1 cellular context compared by ENCODE assay signal in the genomic region with DNA sequence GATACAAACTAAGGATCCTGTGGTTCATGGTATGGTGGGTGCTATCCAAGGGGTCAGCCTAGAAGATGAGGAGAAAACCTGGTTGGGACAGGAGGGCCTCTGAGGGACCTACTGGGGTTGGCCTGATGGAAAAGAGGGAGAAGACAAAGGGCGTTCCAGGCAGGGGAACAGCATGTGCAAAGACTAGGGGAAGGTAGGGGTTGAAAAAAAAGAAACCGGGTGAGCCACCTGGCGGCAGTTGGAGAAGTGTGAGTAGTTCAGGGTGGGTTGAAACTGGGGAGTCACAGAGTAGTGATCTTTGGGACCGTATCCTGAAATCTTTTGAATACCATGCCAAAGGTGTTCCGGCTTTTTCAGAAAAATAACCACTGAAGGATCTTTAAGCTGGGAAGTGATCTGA.
TF ChIP-seq lines count a peak whose summit lies in the region.

No MANE protein-coding gene starts in this region.

TF ChIP-seq in GM12878, 131 proteins besides CTCF, POLR2A, EP300 and RAD21 (continued from another document):
- TF ChIP-seq, protein P1, sequence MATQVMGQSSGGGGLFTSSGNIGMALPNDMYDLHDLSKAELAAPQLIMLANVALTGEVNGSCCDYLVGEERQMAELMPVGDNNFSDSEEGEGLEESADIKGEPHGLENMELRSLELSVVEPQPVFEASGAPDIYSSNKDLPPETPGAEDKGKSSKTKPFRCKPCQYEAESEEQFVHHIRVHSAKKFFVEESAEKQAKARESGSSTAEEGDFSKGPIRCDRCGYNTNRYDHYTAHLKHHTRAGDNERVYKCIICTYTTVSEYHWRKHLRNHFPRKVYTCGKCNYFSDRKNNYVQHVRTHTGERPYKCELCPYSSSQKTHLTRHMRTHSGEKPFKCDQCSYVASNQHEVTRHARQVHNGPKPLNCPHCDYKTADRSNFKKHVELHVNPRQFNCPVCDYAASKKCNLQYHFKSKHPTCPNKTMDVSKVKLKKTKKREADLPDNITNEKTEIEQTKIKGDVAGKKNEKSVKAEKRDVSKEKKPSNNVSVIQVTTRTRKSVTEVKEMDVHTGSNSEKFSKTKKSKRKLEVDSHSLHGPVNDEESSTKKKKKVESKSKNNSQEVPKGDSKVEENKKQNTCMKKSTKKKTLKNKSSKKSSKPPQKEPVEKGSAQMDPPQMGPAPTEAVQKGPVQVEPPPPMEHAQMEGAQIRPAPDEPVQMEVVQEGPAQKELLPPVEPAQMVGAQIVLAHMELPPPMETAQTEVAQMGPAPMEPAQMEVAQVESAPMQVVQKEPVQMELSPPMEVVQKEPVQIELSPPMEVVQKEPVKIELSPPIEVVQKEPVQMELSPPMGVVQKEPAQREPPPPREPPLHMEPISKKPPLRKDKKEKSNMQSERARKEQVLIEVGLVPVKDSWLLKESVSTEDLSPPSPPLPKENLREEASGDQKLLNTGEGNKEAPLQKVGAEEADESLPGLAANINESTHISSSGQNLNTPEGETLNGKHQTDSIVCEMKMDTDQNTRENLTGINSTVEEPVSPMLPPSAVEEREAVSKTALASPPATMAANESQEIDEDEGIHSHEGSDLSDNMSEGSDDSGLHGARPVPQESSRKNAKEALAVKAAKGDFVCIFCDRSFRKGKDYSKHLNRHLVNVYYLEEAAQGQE (IDR thresholded peaks at IDR 0.05; ENCODE audit: low read depth, low read length): no peak
- TF ChIP-seq, protein P2, sequence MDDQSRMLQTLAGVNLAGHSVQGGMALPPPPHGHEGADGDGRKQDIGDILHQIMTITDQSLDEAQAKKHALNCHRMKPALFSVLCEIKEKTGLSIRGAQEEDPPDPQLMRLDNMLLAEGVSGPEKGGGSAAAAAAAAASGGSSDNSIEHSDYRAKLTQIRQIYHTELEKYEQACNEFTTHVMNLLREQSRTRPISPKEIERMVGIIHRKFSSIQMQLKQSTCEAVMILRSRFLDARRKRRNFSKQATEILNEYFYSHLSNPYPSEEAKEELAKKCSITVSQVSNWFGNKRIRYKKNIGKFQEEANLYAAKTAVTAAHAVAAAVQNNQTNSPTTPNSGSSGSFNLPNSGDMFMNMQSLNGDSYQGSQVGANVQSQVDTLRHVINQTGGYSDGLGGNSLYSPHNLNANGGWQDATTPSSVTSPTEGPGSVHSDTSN (IDR thresholded peaks at IDR 0.05; ENCODE audit: insufficient replicate concordance, low read depth, low read length): no peak
- no peak for TF ChIP-seq TAF1 (IDR thresholded peaks at IDR 0.05; ENCODE audit: borderline replicate concordance, low read depth, low read length)
- TF ChIP-seq ZZZ3 (IDR thresholded peaks at IDR 0.05; ENCODE audit: control insufficient read depth, insufficient read length, low read depth): no peak
- no peak for TF ChIP-seq MEF2B (IDR thresholded peaks at IDR 0.05; ENCODE audit: partially characterized antibody, poor library complexity, severe bottlenecking)
- no peak for TF ChIP-seq SMAD5 (IDR thresholded peaks at IDR 0.05; ENCODE audit: low read depth)
- no peak for TF ChIP-seq PML (IDR thresholded peaks at IDR 0.05; ENCODE audit: low read length)
- no peak for TF ChIP-seq NFIC (IDR thresholded peaks at IDR 0.05; ENCODE audit: low read depth, low read length)
- no peak for TF ChIP-seq SMAD1 (IDR thresholded peaks at IDR 0.05; ENCODE audit: low read depth, partially characterized antibody)
- TF ChIP-seq ZNF384 (IDR thresholded peaks at IDR 0.05; ENCODE audit: borderline replicate concordance, low read depth, low read length): no peak
- no peak for TF ChIP-seq ATF7 (IDR thresholded peaks at IDR 0.05; ENCODE audit: low read depth)
- TF ChIP-seq, protein P3, sequence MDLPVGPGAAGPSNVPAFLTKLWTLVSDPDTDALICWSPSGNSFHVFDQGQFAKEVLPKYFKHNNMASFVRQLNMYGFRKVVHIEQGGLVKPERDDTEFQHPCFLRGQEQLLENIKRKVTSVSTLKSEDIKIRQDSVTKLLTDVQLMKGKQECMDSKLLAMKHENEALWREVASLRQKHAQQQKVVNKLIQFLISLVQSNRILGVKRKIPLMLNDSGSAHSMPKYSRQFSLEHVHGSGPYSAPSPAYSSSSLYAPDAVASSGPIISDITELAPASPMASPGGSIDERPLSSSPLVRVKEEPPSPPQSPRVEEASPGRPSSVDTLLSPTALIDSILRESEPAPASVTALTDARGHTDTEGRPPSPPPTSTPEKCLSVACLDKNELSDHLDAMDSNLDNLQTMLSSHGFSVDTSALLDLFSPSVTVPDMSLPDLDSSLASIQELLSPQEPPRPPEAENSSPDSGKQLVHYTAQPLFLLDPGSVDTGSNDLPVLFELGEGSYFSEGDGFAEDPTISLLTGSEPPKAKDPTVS (IDR thresholded peaks at IDR 0.05; ENCODE audit: low read depth, low read length): no peak
- TF ChIP-seq SIX5 (IDR thresholded peaks at IDR 0.05; ENCODE audit: low read depth, low read length, severe bottlenecking): no peak
- TF ChIP-seq, protein P4, sequence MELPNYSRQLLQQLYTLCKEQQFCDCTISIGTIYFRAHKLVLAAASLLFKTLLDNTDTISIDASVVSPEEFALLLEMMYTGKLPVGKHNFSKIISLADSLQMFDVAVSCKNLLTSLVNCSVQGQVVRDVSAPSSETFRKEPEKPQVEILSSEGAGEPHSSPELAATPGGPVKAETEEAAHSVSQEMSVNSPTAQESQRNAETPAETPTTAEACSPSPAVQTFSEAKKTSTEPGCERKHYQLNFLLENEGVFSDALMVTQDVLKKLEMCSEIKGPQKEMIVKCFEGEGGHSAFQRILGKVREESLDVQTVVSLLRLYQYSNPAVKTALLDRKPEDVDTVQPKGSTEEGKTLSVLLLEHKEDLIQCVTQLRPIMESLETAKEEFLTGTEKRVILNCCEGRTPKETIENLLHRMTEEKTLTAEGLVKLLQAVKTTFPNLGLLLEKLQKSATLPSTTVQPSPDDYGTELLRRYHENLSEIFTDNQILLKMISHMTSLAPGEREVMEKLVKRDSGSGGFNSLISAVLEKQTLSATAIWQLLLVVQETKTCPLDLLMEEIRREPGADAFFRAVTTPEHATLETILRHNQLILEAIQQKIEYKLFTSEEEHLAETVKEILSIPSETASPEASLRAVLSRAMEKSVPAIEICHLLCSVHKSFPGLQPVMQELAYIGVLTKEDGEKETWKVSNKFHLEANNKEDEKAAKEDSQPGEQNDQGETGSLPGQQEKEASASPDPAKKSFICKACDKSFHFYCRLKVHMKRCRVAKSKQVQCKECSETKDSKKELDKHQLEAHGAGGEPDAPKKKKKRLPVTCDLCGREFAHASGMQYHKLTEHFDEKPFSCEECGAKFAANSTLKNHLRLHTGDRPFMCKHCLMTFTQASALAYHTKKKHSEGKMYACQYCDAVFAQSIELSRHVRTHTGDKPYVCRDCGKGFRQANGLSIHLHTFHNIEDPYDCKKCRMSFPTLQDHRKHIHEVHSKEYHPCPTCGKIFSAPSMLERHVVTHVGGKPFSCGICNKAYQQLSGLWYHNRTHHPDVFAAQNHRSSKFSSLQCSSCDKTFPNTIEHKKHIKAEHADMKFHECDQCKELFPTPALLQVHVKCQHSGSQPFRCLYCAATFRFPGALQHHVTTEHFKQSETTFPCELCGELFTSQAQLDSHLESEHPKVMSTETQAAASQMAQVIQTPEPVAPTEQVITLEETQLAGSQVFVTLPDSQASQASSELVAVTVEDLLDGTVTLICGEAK (IDR thresholded peaks at IDR 0.05; ENCODE audit: borderline replicate concordance): no peak
- no peak for TF ChIP-seq RELA (IDR thresholded peaks at IDR 0.05; ENCODE audit: borderline replicate concordance, partially characterized antibody)
- TF ChIP-seq, protein P5, sequence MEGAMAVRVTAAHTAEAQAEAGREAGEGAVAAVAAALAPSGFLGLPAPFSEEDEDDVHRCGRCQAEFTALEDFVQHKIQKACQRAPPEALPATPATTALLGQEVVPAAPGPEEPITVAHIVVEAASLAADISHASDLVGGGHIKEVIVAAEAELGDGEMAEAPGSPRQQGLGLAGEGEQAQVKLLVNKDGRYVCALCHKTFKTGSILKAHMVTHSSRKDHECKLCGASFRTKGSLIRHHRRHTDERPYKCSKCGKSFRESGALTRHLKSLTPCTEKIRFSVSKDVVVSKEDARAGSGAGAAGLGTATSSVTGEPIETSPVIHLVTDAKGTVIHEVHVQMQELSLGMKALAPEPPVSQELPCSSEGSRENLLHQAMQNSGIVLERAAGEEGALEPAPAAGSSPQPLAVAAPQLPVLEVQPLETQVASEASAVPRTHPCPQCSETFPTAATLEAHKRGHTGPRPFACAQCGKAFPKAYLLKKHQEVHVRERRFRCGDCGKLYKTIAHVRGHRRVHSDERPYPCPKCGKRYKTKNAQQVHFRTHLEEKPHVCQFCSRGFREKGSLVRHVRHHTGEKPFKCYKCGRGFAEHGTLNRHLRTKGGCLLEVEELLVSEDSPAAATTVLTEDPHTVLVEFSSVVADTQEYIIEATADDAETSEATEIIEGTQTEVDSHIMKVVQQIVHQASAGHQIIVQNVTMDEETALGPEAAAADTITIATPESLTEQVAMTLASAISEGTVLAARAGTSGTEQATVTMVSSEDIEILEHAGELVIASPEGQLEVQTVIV (IDR thresholded peaks at IDR 0.05; ENCODE audit: borderline replicate concordance, partially characterized antibody): no peak
- TF ChIP-seq, protein P6, sequence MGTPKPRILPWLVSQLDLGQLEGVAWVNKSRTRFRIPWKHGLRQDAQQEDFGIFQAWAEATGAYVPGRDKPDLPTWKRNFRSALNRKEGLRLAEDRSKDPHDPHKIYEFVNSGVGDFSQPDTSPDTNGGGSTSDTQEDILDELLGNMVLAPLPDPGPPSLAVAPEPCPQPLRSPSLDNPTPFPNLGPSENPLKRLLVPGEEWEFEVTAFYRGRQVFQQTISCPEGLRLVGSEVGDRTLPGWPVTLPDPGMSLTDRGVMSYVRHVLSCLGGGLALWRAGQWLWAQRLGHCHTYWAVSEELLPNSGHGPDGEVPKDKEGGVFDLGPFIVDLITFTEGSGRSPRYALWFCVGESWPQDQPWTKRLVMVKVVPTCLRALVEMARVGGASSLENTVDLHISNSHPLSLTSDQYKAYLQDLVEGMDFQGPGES (IDR thresholded peaks at IDR 0.05): no peak
- TF ChIP-seq, protein P7, sequence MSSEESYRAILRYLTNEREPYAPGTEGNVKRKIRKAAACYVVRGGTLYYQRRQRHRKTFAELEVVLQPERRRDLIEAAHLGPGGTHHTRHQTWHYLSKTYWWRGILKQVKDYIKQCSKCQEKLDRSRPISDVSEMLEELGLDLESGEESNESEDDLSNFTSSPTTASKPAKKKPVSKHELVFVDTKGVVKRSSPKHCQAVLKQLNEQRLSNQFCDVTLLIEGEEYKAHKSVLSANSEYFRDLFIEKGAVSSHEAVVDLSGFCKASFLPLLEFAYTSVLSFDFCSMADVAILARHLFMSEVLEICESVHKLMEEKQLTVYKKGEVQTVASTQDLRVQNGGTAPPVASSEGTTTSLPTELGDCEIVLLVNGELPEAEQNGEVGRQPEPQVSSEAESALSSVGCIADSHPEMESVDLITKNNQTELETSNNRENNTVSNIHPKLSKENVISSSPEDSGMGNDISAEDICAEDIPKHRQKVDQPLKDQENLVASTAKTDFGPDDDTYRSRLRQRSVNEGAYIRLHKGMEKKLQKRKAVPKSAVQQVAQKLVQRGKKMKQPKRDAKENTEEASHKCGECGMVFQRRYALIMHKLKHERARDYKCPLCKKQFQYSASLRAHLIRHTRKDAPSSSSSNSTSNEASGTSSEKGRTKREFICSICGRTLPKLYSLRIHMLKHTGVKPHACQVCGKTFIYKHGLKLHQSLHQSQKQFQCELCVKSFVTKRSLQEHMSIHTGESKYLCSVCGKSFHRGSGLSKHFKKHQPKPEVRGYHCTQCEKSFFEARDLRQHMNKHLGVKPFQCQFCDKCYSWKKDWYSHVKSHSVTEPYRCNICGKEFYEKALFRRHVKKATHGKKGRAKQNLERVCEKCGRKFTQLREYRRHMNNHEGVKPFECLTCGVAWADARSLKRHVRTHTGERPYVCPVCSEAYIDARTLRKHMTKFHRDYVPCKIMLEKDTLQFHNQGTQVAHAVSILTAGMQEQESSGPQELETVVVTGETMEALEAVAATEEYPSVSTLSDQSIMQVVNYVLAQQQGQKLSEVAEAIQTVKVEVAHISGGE (CRISPR knock-in tag; IDR thresholded peaks at IDR 0.05): no peak
